In the genomic region with DNA sequence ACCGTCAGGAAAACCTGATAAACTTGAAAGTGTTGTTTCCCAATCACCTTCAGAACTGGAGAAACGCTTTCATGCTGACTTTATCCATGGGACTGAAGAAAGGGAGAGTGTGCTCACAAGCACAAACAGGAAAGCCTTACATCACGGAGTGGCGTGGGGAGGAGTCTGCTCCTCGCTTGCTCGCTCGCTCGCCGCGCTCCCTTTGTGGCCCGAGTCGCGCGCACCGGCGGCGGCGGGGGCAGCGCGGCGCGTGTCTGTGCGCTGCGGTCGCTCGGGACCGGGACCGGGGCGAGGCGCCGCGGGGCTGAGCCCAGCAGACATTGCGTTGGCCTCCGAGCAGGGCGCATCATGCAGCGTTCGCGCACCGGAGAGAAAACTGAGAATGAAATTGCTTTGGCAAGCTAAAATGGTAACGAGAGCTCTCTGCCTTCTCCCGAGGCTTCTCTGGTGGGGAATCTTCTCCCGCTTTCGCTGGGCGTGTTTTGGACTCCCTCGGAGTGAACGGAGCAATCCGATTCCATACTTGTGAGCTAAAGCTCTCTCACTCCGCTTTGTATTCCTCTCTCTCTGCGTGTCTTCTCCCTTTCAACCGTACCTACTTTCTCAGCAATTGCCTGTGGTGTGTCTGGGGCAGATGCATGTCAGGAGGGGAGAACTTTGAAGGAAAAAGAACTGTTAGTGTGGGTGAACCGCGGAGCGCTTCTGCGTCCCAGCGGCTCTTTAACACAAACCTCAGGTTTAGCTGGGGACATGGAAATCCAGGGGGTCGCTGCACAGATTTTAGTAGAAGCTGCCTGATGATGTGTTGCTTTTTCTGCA, we compare ENCODE assay signal across 8 cellular contexts. TPM values are rescaled to one million over a fixed set of nuclear protein-coding genes. Genes with fewer than 3 reads are reported as not detected.
A peak's percentile ranks its signal among the peaks of the same experiment; 100 is the strongest.
DNase-seq lines count a peak whose midpoint lies in the region; ATAC-seq and TF ChIP-seq lines count a peak whose summit lies in the region.

RGL1 (plus strand) TSS at position 205 of the 819 bp plus-strand sequence; CDS start at position 383, 178 bp downstream.

- WGBS in esophagus muscularis mucosa, result under 1% methylated on average over 48 of the region's 56 CpGs

- peak; percentile 84 for ATAC-seq in mucosa of descending colon

- peaks cover 33% of the 10 kb centered on the region for H3K9me3 Mint-ChIP-seq in HFFc6

- peak within 1 kb of the TSS; percentile 61 to 71 (median 71) for H3K4me3 ChIP-seq in esophagus muscularis mucosa
- peak within 1 kb of the TSS; percentile 3 for H3K4me3 ChIP-seq in mucosa of descending colon
- peak within 1 kb of the TSS; percentile 83 to 99 (median 94) for H3K4me3 ChIP-seq in subcutaneous abdominal adipose tissue (ENCODE audit: low read depth in 1 of 5, low read length in 5 of 5)

- TF ChIP-seq CTCF in HFFc6 (IDR thresholded peaks at IDR 0.05), result no peak
- TF ChIP-seq CTCF in esophagus muscularis mucosa (IDR thresholded peaks at IDR 0.05), result no peak
- TF ChIP-seq CTCF in mucosa of descending colon (IDR thresholded peaks at IDR 0.05), result no peak

- peaks cover 38% of the 10 kb centered on the region for H3K36me3 Mint-ChIP-seq in HFFc6 (ENCODE audit: low read depth)

- peak within 1 kb of the TSS; percentile 86 for H3K27ac Mint-ChIP-seq in HFFc6

- no peaks in the 10 kb centered on the region for H3K36me3 ChIP-seq in esophagus muscularis mucosa
- H3K36me3 ChIP-seq in mucosa of descending colon (ENCODE audit: low read depth), result no peaks in the 10 kb centered on the region
- H3K36me3 ChIP-seq in subcutaneous abdominal adipose tissue (ENCODE audit: control insufficient read depth in 5 of 5, insufficient read depth in 5 of 5, low read length in 5 of 5), result no peaks in the 10 kb centered on the region

- DNase-seq in NCI-H146 (lab: John Stamatoyannopoulos, UW) (peak; percentile 60), NCI-H146 treated with DMSO at 0.1 percent for 48 hours (lab: John Stamatoyannopoulos, UW; ENCODE audit: unreplicated experiment) (no peak), HFFc6 (peak; percentile 55), NCI-H2107 treated with DMSO at 0.1 percent for 48 hours (lab: John Stamatoyannopoulos, UW; ENCODE audit: unreplicated experiment) (peak; percentile 15), esophagus muscularis mucosa (ENCODE audit: extremely low spot score) (no peak), mucosa of descending colon (peak; percentile 39 to 59 (median 58))
- DNase-seq in activated T-cell treated with anti-CD3 and anti-CD28 coated beads, Interleukin-2, amount 50 U/mL, for 1 hour, result peak; percentile 23

- TF ChIP-seq EP300 in esophagus muscularis mucosa (IDR thresholded peaks at IDR 0.05), result no peak

- H3K9ac ChIP-seq in subcutaneous abdominal adipose tissue (ENCODE audit: low read length in 5 of 5), result peak within 1 kb of the TSS; percentile 62 to 90 (median 82)

- H3K27me3 Mint-ChIP-seq in HFFc6 (ENCODE audit: insufficient read depth), result peaks cover 2% of the 10 kb centered on the region; the same call in 1 of the 2 replicates

- peak; percentile 31 for TF ChIP-seq POLR2A in esophagus muscularis mucosa (IDR thresholded peaks at IDR 0.05; ENCODE audit: low read depth)

- H3K4me1 ChIP-seq in esophagus muscularis mucosa (peaks cover 11 to 48% (median 44%) of the 10 kb centered on the region in 4 donors), mucosa of descending colon (ENCODE audit: low read depth) (no peaks in the 10 kb centered on the region), subcutaneous abdominal adipose tissue (ENCODE audit: control insufficient read depth in 5 of 5, insufficient read depth in 5 of 5, low read length in 5 of 5) (peaks cover 3 to 41% (median 38%) of the 10 kb centered on the region in 5 donors)

- H3K9me3 ChIP-seq in esophagus muscularis mucosa, result no peaks in the 10 kb centered on the region
- H3K9me3 ChIP-seq in mucosa of descending colon, result peaks cover 3% of the 10 kb centered on the region
- peaks cover 0 to 5% (median 3%) of the 10 kb centered on the region in 5 donors for H3K9me3 ChIP-seq in subcutaneous abdominal adipose tissue (ENCODE audit: control insufficient read depth in 5 of 5, low read length in 5 of 5)

- intact Hi-C loops in esophagus muscularis mucosa (cut with DNase I) (loop anchor here (5.0 kb wide), 2 partner anchors 87 to 112 kb away; no protein-coding TSS in a partner anchor), mucosa of descending colon (cut with DNase I, micrococcal nuclease) (no loop called here)

- H3K27ac ChIP-seq in esophagus muscularis mucosa (replicated peaks in 1 of 4) (peak within 1 kb of the TSS; percentile 82 to 86 (median 86)), subcutaneous abdominal adipose tissue (ENCODE audit: low read depth, low read length) (peak within 1 kb of the TSS; percentile 78)

- H3K27me3 ChIP-seq in esophagus muscularis mucosa (no peaks in the 10 kb centered on the region), subcutaneous abdominal adipose tissue (ENCODE audit: control insufficient read depth in 5 of 5, insufficient read depth in 4 of 5, low read length in 5 of 5) (no peaks in the 10 kb centered on the region)

- H3K4me1 Mint-ChIP-seq in HFFc6 (ENCODE audit: low read depth), result peaks cover 49% of the 10 kb centered on the region

- H3K4me3 Mint-ChIP-seq in HFFc6, result peak within 1 kb of the TSS; percentile 95

RNA-seq across cellular contexts. Expression of gene RGL1, which starts in this region (rescaled TPM):
- 10 to 100 TPM; 12.0 to 16.8 (median 14.7) TPM for total RNA-seq in HFFc6 (2021; fragmentation: NEBNext Ultra II Directional; extraction: Animal tissue kit (Norgen Biotek cat#: 25700))
- total RNA-seq in esophagus muscularis mucosa (10 to 100 TPM; 31.5 to 51.5 (median 37.5) TPM), mucosa of descending colon (10 to 100 TPM in 2 of 3 donors, 1 to 10 TPM in 1; 6.2 to 29.8 (median 15.9) TPM)

Comparison
In these comparisons a context has a peak if more than half of its experiments do, and no peak if none do; other contexts are left out.
1. DNase-seq: peak in NCI-H146 (single experiment), HFFc6 (single experiment), NCI-H2107 treated with DMSO at 0.1 percent for 48 hours (single experiment), activated T-cell treated with anti-CD3 and anti-CD28 coated beads, Interleukin-2, amount 50 U/mL, for 1 hour (single experiment) and mucosa of descending colon (3 of 3); none in NCI-H146 treated with DMSO at 0.1 percent for 48 hours (single experiment) and esophagus muscularis mucosa (single experiment).
2. H3K4me3 ChIP-seq: peak in every context shown above with its lines; median percentile 94 in subcutaneous abdominal adipose tissue; 71 in esophagus muscularis mucosa; 3 in mucosa of descending colon.